ENCODE assay signal across 10 cellular contexts in genomic region chr7:150975536-150976285, GRCh38. TPM values are rescaled to one million over a fixed set of nuclear protein-coding genes. Genes with fewer than 3 reads are reported as not detected.
DNase-seq lines count a peak whose midpoint lies in the region; ATAC-seq and TF ChIP-seq lines count a peak whose summit lies in the region.
"Had no signal": no experiment of that assay in that cellular context is flagged by ENCODE, and none has a peak within 500 bp of the region (broad histone marks: within the 10 kb centered on the region; RNA-seq: fewer than 3 reads in every experiment).

No MANE protein-coding gene starts in this region.

- H3K4me2 ChIP-seq in SU-DHL-6 (ENCODE audit: low read depth, low read length, poor library complexity, severe bottlenecking), result peak overlapping the region; percentile 54

- H3K9me3 Mint-ChIP-seq in activated T-cell treated with anti-CD3 and anti-CD28 coated beads, Interleukin-2, amount 50 U/mL, for 72 hours, result no peaks in the 10 kb centered on the region

- no peaks in the 10 kb centered on the region for H4K20me1 ChIP-seq in SU-DHL-6 (ENCODE audit: low read depth, low read length)

- peaks cover 0 to 2% of the 10 kb centered on the region in 2 donors for H3K36me3 Mint-ChIP-seq in activated T-cell treated with anti-CD3 and anti-CD28 coated beads, Interleukin-2, amount 50 U/mL, for 72 hours (ENCODE audit: insufficient read depth in 2 of 2)

- H3K27me3 ChIP-seq in SU-DHL-6 (ENCODE audit: low read length), result no peaks in the 10 kb centered on the region

- H3K9ac ChIP-seq in SU-DHL-6 (ENCODE audit: low read length), result no peak overlapping the region

- H3K9me3 ChIP-seq in SU-DHL-6 (ENCODE audit: insufficient read depth, low read length), result no peaks in the 10 kb centered on the region

- H3K79me2 ChIP-seq in SU-DHL-6 (ENCODE audit: insufficient read depth, low read length), result no peaks in the 10 kb centered on the region

- H3K4me3 Mint-ChIP-seq in activated T-cell treated with anti-CD3 and anti-CD28 coated beads, Interleukin-2, amount 50 U/mL, for 72 hours, result peak overlapping the region; percentile 72 to 91

- no peak for TF ChIP-seq CTCF in SU-DHL-6 (IDR thresholded peaks at IDR 0.05; ENCODE audit: insufficient read depth, low read length, poor library complexity, severe bottlenecking)

- peaks cover 33% of the 10 kb centered on the region for H3K27me3 Mint-ChIP-seq in activated T-cell treated with anti-CD3 and anti-CD28 coated beads, Interleukin-2, amount 50 U/mL, for 72 hours (ENCODE audit: low read depth)

- H2AFZ ChIP-seq in SU-DHL-6 (ENCODE audit: low read depth, low read length, severe bottlenecking), result no peak overlapping the region

- H3F3A ChIP-seq in SU-DHL-6 (ENCODE audit: insufficient read depth), result no peaks in the 10 kb centered on the region

- no peaks in the 10 kb centered on the region for H3K9me2 ChIP-seq in SU-DHL-6 (replicated peaks; ENCODE audit: insufficient read depth, low read length)

- no peak overlapping the region for H3K4me3 ChIP-seq in SU-DHL-6 (ENCODE audit: insufficient read depth, low read length, poor library complexity, severe bottlenecking)

- H3K27ac ChIP-seq in SU-DHL-6 (ENCODE audit: low read depth, low read length) (no peak overlapping the region), substantia nigra (ENCODE audit: low read depth, low read length, poor library complexity, severe bottlenecking) (peak overlapping the region; percentile 38)
- H3K27ac ChIP-seq: HL-60 had no signal

- no peak for DNase-seq in activated T-cell treated with anti-CD3 and anti-CD28 coated beads, Interleukin-2, amount 50 U/mL, for 72 hours
- DNase-seq in activated T-cell treated with anti-CD3 and anti-CD28 coated beads, Interleukin-2, amount 50 U/mL, for 48 hours, result no peak
- DNase-seq in left ventricle myocardium superior, result peak; percentile 29
- no peak for DNase-seq in substantia nigra (lab: John Stamatoyannopoulos, UW)
- no peak for DNase-seq in activated gamma-delta T cell treated with Interleukin-2 at 50 U/mL for 16 hours
- no peak for DNase-seq in left lobe of liver (ENCODE audit: low spot score)
- no peak for DNase-seq in effector CD8-positive, alpha-beta T cell (lab: John Stamatoyannopoulos, UW)
- DNase-seq: amniotic stem cell had no signal

- H3K4me1 Mint-ChIP-seq in activated T-cell treated with anti-CD3 and anti-CD28 coated beads, Interleukin-2, amount 50 U/mL, for 72 hours (ENCODE audit: low read depth), result peaks cover 23% of the 10 kb centered on the region

- intact Hi-C loops in left ventricle myocardium superior (cut with micrococcal nuclease), result no loop called here

- no peak overlapping the region for H3K27ac Mint-ChIP-seq in activated T-cell treated with anti-CD3 and anti-CD28 coated beads, Interleukin-2, amount 50 U/mL, for 72 hours

- no peak for ATAC-seq in activated T-cell treated with anti-CD3 and anti-CD28 coated beads, Interleukin-2, amount 50 U/mL, for 72 hours (replicated peaks in 1 of 2)
- ATAC-seq in left ventricle myocardium superior (no peak), left lobe of liver (no peak)

- H3K36me3 ChIP-seq in SU-DHL-6 (ENCODE audit: low read length), result no peaks in the 10 kb centered on the region

RNA-seq across cellular contexts. Expression of gene KCNH2, which starts 2.4 kb away (rescaled TPM):
- total RNA-seq in activated T-cell treated with anti-CD3 and anti-CD28 coated beads, Interleukin-2, amount 50 U/mL, for 72 hours, result under 1 TPM; 0.72 to 0.77 TPM
- 107 TPM for total RNA-seq in left ventricle myocardium superior
- 0.28 TPM for total RNA-seq in left lobe of liver

RNA-seq across cellular contexts. Expression of gene NOS3, which starts 15.1 kb away (rescaled TPM):
- total RNA-seq in activated T-cell treated with anti-CD3 and anti-CD28 coated beads, Interleukin-2, amount 50 U/mL, for 72 hours, result 1 to 10 TPM; 6.8 to 8.1 TPM
- total RNA-seq in left ventricle myocardium superior (10.9 TPM), left lobe of liver (8.7 TPM)

RNA-seq across cellular contexts. Expression of gene ATG9B, which starts 48.6 kb away (rescaled TPM):
- total RNA-seq in activated T-cell treated with anti-CD3 and anti-CD28 coated beads, Interleukin-2, amount 50 U/mL, for 72 hours, result 10 to 100 TPM in 1 of 2 donors, 1 to 10 TPM in 1; 9.0 to 10.1 TPM
- not detected for total RNA-seq in left ventricle myocardium superior
- not detected for total RNA-seq in left lobe of liver

RNA-seq across cellular contexts. Expression of gene ABCB8, which starts 52.5 kb away (rescaled TPM):
- total RNA-seq in activated T-cell treated with anti-CD3 and anti-CD28 coated beads, Interleukin-2, amount 50 U/mL, for 72 hours, result 10 to 100 TPM; 46.6 to 49.6 TPM
- total RNA-seq in left ventricle myocardium superior (29.7 TPM), left lobe of liver (29.1 TPM)

Comparison
In these comparisons a context has a peak if more than half of its experiments do, and no peak if none do; other contexts are left out.
1. RNA of gene KCNH2, which starts 2.4 kb away (total RNA-seq): 107 TPM in left ventricle myocardium superior (single experiment); 0.72 to 0.77 TPM in activated T-cell treated with anti-CD3 and anti-CD28 coated beads, Interleukin-2, amount 50 U/mL, for 72 hours and 0.28 TPM in left lobe of liver (single experiment); every median in the first group is over 10 times any median in the second.